ENCODE assay signal across 34 cellular contexts in genomic region chr3:17932372-17932771, GRCh38.
"Had no signal": no experiment of that assay in that cellular context is flagged by ENCODE, and none has a peak within 500 bp of the region (broad histone marks: within the 10 kb centered on the region; RNA-seq: fewer than 3 reads in every experiment).

No MANE protein-coding gene starts in this region.

- DNase-seq: Karpas-422, Kasumi-1, MG63, MM.1S, MV-4-11, NCI-H1048, NCI-H1092, NCI-H1092 treated with DMSO at 0.1 percent for 48 hours, NCI-H1105, NCI-H1105 treated with DMSO at 0.1 percent for 48 hours, NCI-H1417, NCI-H1417 treated with DMSO at 0.1 percent for 48 hours, NCI-H1436, NCI-H1436 treated with DMSO at 0.1 percent for 48 hours, NCI-H146, NCI-H1694, NCI-H1694 treated with DMSO at 0.1 percent for 48 hours, NCI-H187, NCI-H187 treated with DMSO at 0.1 percent for 48 hours, NCI-H1930, NCI-H2029, NCI-H2029 treated with DMSO at 0.1 percent for 48 hours, NCI-H2081, NCI-H2081 treated with DMSO at 0.1 percent for 48 hours, NCI-H2107, NCI-H2171, NCI-H2171 treated with DMSO at 0.1 percent for 48 hours, NCI-H2227 treated with DMSO at 0.1 percent for 48 hours, NCI-H226, NCI-H345, NCI-H446, NCI-H446 treated with DMSO at 0.1 percent for 48 hours, NCI-H510A, NCI-H510A treated with DMSO at 0.1 percent for 48 hours had no signal

- H3K9me3 ChIP-seq: MG63 had no signal

- H3K36me3 ChIP-seq: MG63 had no signal

- H3K27me3 ChIP-seq: MG63 had no signal

- H3K4me3 ChIP-seq: MG63 had no signal
